9 cellular contexts compared by ENCODE assay signal in genomic region chr18:34322365-34323289, GRCh38.
A peak's percentile ranks its signal among the peaks of the same experiment; 100 is the strongest.
DNase-seq lines count a peak whose midpoint lies in the region; ATAC-seq and TF ChIP-seq lines count a peak whose summit lies in the region.
"Had no signal": no experiment of that assay in that cellular context is flagged by ENCODE, and none has a peak within 500 bp of the region (broad histone marks: within the 10 kb centered on the region; RNA-seq: fewer than 3 reads in every experiment).

No MANE protein-coding gene starts in this region.

- intact Hi-C loops in Right ventricle myocardium superior (cut with DNase I) (loop anchor here (5.0 kb wide), 1 partner anchor 200 kb away; no protein-coding TSS in a partner anchor), cardiac septum (cut with DNase I) (loop anchor here (5.0 kb wide), 2 partner anchors 200 to 485 kb away; no protein-coding TSS in a partner anchor), ascending aorta (cut with DNase I) (loop anchor here (2.0 kb wide), 1 partner anchor 202 kb away; no protein-coding TSS in a partner anchor)

- no peaks in the 10 kb centered on the region for H3K36me3 ChIP-seq in ascending aorta
- H3K36me3 ChIP-seq: tibial nerve had no signal

- ATAC-seq in Right ventricle myocardium superior (ENCODE audit: poor library complexity), result no peak
- ATAC-seq in HG02973 (IDR thresholded peaks at IDR 0.05; ENCODE audit: unreplicated experiment), result peak; percentile 54

- H3K27ac ChIP-seq in ascending aorta (no peak overlapping the region), substantia nigra (ENCODE audit: low read depth, low read length, poor library complexity, severe bottlenecking) (no peak overlapping the region)
- H3K27ac ChIP-seq: tibial nerve had no signal

- H3K9me3 ChIP-seq in ascending aorta, result no peaks in the 10 kb centered on the region
- H3K9me3 ChIP-seq: tibial nerve had no signal

- H3K4me3 ChIP-seq in ascending aorta, result peak overlapping the region in 1 of 2 donors; percentile 11
- H3K4me3 ChIP-seq: tibial nerve had no signal

- DNase-seq in Right ventricle myocardium superior, result peak; percentile 44
- no peak for DNase-seq in cardiac septum (ENCODE audit: low spot score)
- DNase-seq in NCI-H2196 (lab: John Stamatoyannopoulos, UW; ENCODE audit: unreplicated experiment), result peak; percentile 70
- no peak for DNase-seq in ascending aorta (ENCODE audit: low spot score in 2 of 2)
- DNase-seq in iPS-NIHi7 (ENCODE audit: extremely low spot score), result peak; percentile 47
- DNase-seq in substantia nigra (lab: John Stamatoyannopoulos, UW), result peak in 32 of 49 donors; percentile 3 to 66 (median 32)
- no peak for DNase-seq in HCEC 1CT

- peak in 2 of 3 experiments; percentile 53 to 56 for TF ChIP-seq CTCF in ascending aorta (IDR thresholded peaks at IDR 0.05)

- no peaks in the 10 kb centered on the region for H3K27me3 ChIP-seq in ascending aorta
- H3K27me3 ChIP-seq: tibial nerve had no signal

- H3K4me1 ChIP-seq in ascending aorta, result no peaks in the 10 kb centered on the region
- H3K4me1 ChIP-seq: tibial nerve had no signal

Comparison
In these comparisons a context has a peak if more than half of its experiments do, and no peak if none do; other contexts are left out.
1. DNase-seq: peak in Right ventricle myocardium superior (single experiment), NCI-H2196 (single experiment), iPS-NIHi7 (single experiment) and substantia nigra (32 of 49); none in cardiac septum (single experiment), ascending aorta (0 of 2) and HCEC 1CT (single experiment).